9 cellular contexts compared by ENCODE assay signal in the genomic region with DNA sequence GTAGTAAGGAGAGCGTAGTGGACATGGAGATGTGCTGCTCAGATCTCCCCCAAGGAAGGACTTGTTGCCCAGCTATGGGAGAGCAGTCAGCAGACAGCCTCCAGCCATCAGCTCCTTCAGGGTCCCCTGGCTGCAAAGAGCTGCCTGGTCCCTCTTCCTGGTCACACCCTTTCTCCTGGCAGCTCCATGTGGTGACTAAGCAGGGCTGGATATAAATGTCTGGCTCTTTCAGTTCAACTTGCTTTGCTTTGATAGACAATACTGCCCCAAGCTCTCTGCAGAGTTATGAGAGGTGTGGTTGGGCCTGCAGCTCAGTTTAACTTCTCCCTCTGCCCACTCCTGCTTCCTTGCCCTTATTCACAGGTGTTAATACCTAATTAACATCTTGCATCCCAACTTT.
A peak's percentile ranks its signal among the peaks of the same experiment; 100 is the strongest.
DNase-seq lines count a peak whose midpoint lies in the region; ATAC-seq and TF ChIP-seq lines count a peak whose summit lies in the region.
"Had no signal": no experiment of that assay in that cellular context is flagged by ENCODE, and none has a peak within 500 bp of the region (broad histone marks: within the 10 kb centered on the region; RNA-seq: fewer than 3 reads in every experiment).

No MANE protein-coding gene starts in this region.

- TF ChIP-seq POLR2A in uterus (IDR thresholded peaks at IDR 0.05): no peak

- H3K4me1 ChIP-seq in uterus: peaks cover 0 to 5% of the 10 kb centered on the region in 2 donors

- H3K9me3 ChIP-seq in uterus: no peaks in the 10 kb centered on the region

- DNase-seq in Right ventricle myocardium inferior (ENCODE audit: missing footprints) (no peak), cardiac septum (ENCODE audit: low spot score) (no peak), astrocyte of the spinal cord (ENCODE audit: low read depth, low spot score) (peak; percentile 71), left colon (peak; percentile 60 to 84), NCI-H69 (lab: John Stamatoyannopoulos, UW) (no peak), HuH-7.5 (ENCODE audit: low spot score) (no peak), uterus (no peak)
- DNase-seq: H9 had no signal

- H3K4me3 ChIP-seq in astrocyte of the spinal cord (ENCODE audit: low read depth, low read length) (no peak overlapping the region), uterus (no peak overlapping the region)

- H3K36me3 ChIP-seq in uterus: no peaks in the 10 kb centered on the region

- no peak overlapping the region for H3K27ac ChIP-seq in uterus

- intact Hi-C loops in Right ventricle myocardium inferior (cut with DNase I): no loop called here
- intact Hi-C loops in cardiac septum (cut with DNase I): loop anchor here (5.0 kb wide), 2 partner anchors 43 to 78 kb away; partner anchors contain the start of genes FLOT1 and IER3
- intact Hi-C loops in left colon (cut with DNase I, micrococcal nuclease): loop anchor here (5.0 to 10.0 kb wide), 2 partner anchors 73 to 265 kb away; no protein-coding TSS in a partner anchor
- intact Hi-C loops in uterus (cut with DNase I; ENCODE audit: low total_unique reads): no loop called here

- in situ Hi-C loops in astrocyte of the spinal cord (cut with HindIII; ENCODE audit: low sequenced_read_pairs): no loop called here

- H3K27me3 ChIP-seq in uterus: no peaks in the 10 kb centered on the region

- peak; percentile 13 for TF ChIP-seq CTCF in astrocyte of the spinal cord (IDR thresholded peaks at IDR 0.05; ENCODE audit: low read depth, low read length)
- TF ChIP-seq CTCF in uterus (IDR thresholded peaks at IDR 0.05): peak in 1 of 4 experiments; percentile 9

- peak; percentile 78 for ATAC-seq in Right ventricle myocardium inferior
- ATAC-seq in left colon: peak; percentile 89
- no peak for ATAC-seq in GM21825 (IDR thresholded peaks at IDR 0.05; ENCODE audit: unreplicated experiment)

Comparison
In these comparisons a context has a peak if more than half of its experiments do, and no peak if none do; other contexts are left out.
1. intact Hi-C loops: an anchor here in cardiac septum (5.0 kb wide) and left colon (5.0 to 10.0 kb wide); none called in Right ventricle myocardium inferior and uterus.
2. DNase-seq: peak in astrocyte of the spinal cord (single experiment) and left colon (2 of 2); none in Right ventricle myocardium inferior (single experiment), cardiac septum (single experiment), NCI-H69 (single experiment), HuH-7.5 (single experiment) and uterus (0 of 2).